ENCODE assay signal across 2 cellular contexts in genomic region chr7:47735431-47736345, GRCh38.
TF ChIP-seq lines count a peak whose summit lies in the region.

No MANE protein-coding gene starts in this region.

TF ChIP-seq in HepG2, 621 proteins besides CTCF, POLR2A, EP300 and RAD21 (continues in another document):
- TF ChIP-seq ETS1 (CRISPR knock-in tag; IDR thresholded peaks at IDR 0.05) (no peak), ZSCAN21 (CRISPR knock-in tag; IDR thresholded peaks at IDR 0.05; ENCODE audit: borderline replicate concordance) (no peak), ZNF318 (CRISPR knock-in tag; IDR thresholded peaks at IDR 0.05) (no peak), ZNF747 (CRISPR knock-in tag; IDR thresholded peaks at IDR 0.05; ENCODE audit: borderline replicate concordance) (0 out of 2 replicates have a peak, but pooled peaks have one; percentile 23), ZNF710 (CRISPR knock-in tag; IDR thresholded peaks at IDR 0.05; ENCODE audit: borderline replicate concordance) (peak; percentile 49; the same call in 1 of the 2 replicates)

TF ChIP-seq in K562, 482 proteins besides CTCF, POLR2A, EP300 and RAD21:
- no peak for TF ChIP-seq KLF16 (IDR thresholded peaks at IDR 0.05)
- peak; percentile 67; the same call in 1 of the 2 replicates for TF ChIP-seq ZNF512 (tag; IDR thresholded peaks at IDR 0.05)
